ENCODE assay signal across 13 cellular contexts in genomic region chr13:29523199-29523931, GRCh38.
DNase-seq lines count a peak whose midpoint lies in the region; ATAC-seq and TF ChIP-seq lines count a peak whose summit lies in the region.
"Had no signal": no experiment of that assay in that cellular context is flagged by ENCODE, and none has a peak within 500 bp of the region (broad histone marks: within the 10 kb centered on the region; RNA-seq: fewer than 3 reads in every experiment).

No MANE protein-coding gene starts in this region.

- no peak overlapping the region for H3K4me3 Mint-ChIP-seq in osteocyte (ENCODE audit: unreplicated experiment)
- H3K4me3 Mint-ChIP-seq: activated naive CD8-positive, alpha-beta T cell treated with anti-CD3 and anti-CD28 coated beads, Interleukin-2, amount 10 ng/mL, durations not matched to agents 7 days and 5 days; nephron had no signal

- no peaks in the 10 kb centered on the region for H3K27me3 Mint-ChIP-seq in osteocyte (ENCODE audit: unreplicated experiment)
- H3K27me3 Mint-ChIP-seq: activated naive CD8-positive, alpha-beta T cell treated with anti-CD3 and anti-CD28 coated beads, Interleukin-2, amount 10 ng/mL, durations not matched to agents 7 days and 5 days had no signal

- H3K4me1 Mint-ChIP-seq in osteocyte (ENCODE audit: unreplicated experiment): peaks cover 47% of the 10 kb centered on the region
- H3K4me1 Mint-ChIP-seq: activated naive CD8-positive, alpha-beta T cell treated with anti-CD3 and anti-CD28 coated beads, Interleukin-2, amount 10 ng/mL, durations not matched to agents 7 days and 5 days had no signal

- DNase-seq in AG10803 (ENCODE audit: low read depth): peak; percentile 77
- DNase-seq in astrocyte of the hippocampus (ENCODE audit: low read depth, low spot score): peak; percentile 29
- peak; percentile 81 to 89 for DNase-seq in foreskin fibroblast
- DNase-seq in osteocyte (ENCODE audit: extremely low spot score, unreplicated experiment): no peak
- DNase-seq: activated naive CD8-positive, alpha-beta T cell treated with anti-CD3 and anti-CD28 coated beads, Interleukin-2, amount 10 ng/mL, durations not matched to agents 7 days and 5 days; Calu3; NCI-H1048 had no signal

- H3K4me3 ChIP-seq in AG10803 (ENCODE audit: low read length): no peak overlapping the region
- no peak overlapping the region for H3K4me3 ChIP-seq in foreskin fibroblast (ENCODE audit: low read depth in 1 of 2, low read length in 2 of 2)
- H3K4me3 ChIP-seq: gastrocnemius medialis had no signal

- no peak for ATAC-seq in HG02852 (IDR thresholded peaks at IDR 0.05; ENCODE audit: unreplicated experiment)
- ATAC-seq in GM18517 (IDR thresholded peaks at IDR 0.05; ENCODE audit: unreplicated experiment): no peak
- no peak for ATAC-seq in GM18498 (IDR thresholded peaks at IDR 0.05; ENCODE audit: unreplicated experiment)
- ATAC-seq in HG02938 (IDR thresholded peaks at IDR 0.05; ENCODE audit: unreplicated experiment): no peak

- H3K36me3 Mint-ChIP-seq in osteocyte (ENCODE audit: unreplicated experiment): peaks cover 54% of the 10 kb centered on the region

- no peaks in the 10 kb centered on the region for H3K9me3 Mint-ChIP-seq in osteocyte (ENCODE audit: unreplicated experiment)
- H3K9me3 Mint-ChIP-seq: activated naive CD8-positive, alpha-beta T cell treated with anti-CD3 and anti-CD28 coated beads, Interleukin-2, amount 10 ng/mL, durations not matched to agents 7 days and 5 days; nephron had no signal

- H3K27ac Mint-ChIP-seq in osteocyte (ENCODE audit: unreplicated experiment): peak overlapping the region; percentile 56
- H3K27ac Mint-ChIP-seq: activated naive CD8-positive, alpha-beta T cell treated with anti-CD3 and anti-CD28 coated beads, Interleukin-2, amount 10 ng/mL, durations not matched to agents 7 days and 5 days had no signal

- TF ChIP-seq CTCF in AG10803 (conservative IDR thresholded peaks at IDR 0.05; ENCODE audit: low read length) (no peak; the same call in 1 of the 2 replicates), foreskin fibroblast (IDR thresholded peaks at IDR 0.05; ENCODE audit: low read depth, low read length) (no peak), osteocyte (IDR thresholded peaks at IDR 0.05) (no peak)
